In the genomic region with DNA sequence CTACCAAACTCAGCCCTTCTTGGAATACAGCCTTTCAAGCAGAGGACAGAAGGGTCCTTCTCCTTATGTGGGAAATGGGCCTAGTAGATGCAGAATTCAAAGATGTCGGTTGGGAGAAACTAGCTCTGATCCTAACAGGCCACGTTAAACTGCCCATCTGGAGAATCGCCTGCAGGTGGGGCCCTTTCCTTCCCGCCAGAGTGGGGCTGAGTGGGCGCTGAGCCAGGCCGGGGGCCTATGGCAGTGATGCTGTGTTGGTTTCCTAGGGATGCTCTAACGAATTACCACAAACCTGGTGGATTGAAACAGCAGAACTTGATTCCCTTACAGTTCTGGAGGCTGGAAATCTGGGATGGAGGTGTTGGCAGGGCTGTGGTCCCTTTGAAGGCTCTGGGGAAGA, we compare ENCODE assay signal across 9 cellular contexts. TPM values are rescaled to one million over a fixed set of nuclear protein-coding genes. Genes with fewer than 3 reads are reported as not detected.
DNase-seq lines count a peak whose midpoint lies in the region; ATAC-seq and TF ChIP-seq lines count a peak whose summit lies in the region.
"Had no signal": no experiment of that assay in that cellular context is flagged by ENCODE, and none has a peak within 500 bp of the region (broad histone marks: within the 10 kb centered on the region; RNA-seq: fewer than 3 reads in every experiment).

No MANE protein-coding gene starts in this region.

- H3K27ac Mint-ChIP-seq in neural crest cell (ENCODE audit: unreplicated experiment) = peak overlapping the region; percentile 78

- in situ Hi-C loops in astrocyte of the spinal cord (cut with HindIII; ENCODE audit: low sequenced_read_pairs) = no loop called here

- H3K9me3 Mint-ChIP-seq in neural crest cell = no peaks in the 10 kb centered on the region
- H3K9me3 Mint-ChIP-seq: activated T-cell treated with anti-CD3 and anti-CD28 coated beads, Interleukin-2, amount 50 U/mL, for 72 hours had no signal

- no peak overlapping the region for H3K4me3 ChIP-seq in astrocyte of the spinal cord (ENCODE audit: low read depth, low read length)

- H3K4me1 Mint-ChIP-seq in neural crest cell = no peaks in the 10 kb centered on the region

- peak; percentile 27 for DNase-seq in GDM1 (lab: John Stamatoyannopoulos, UW)
- peak; percentile 56 for DNase-seq in NAMALWA (ENCODE audit: low spot score)
- no peak for DNase-seq in astrocyte of the spinal cord (ENCODE audit: low read depth, low spot score)
- no peak for DNase-seq in neural crest cell (ENCODE audit: low read depth, low spot score)
- DNase-seq in NCI-H2081 treated with DMSO at 0.1 percent for 48 hours (lab: John Stamatoyannopoulos, UW) = no peak
- DNase-seq: activated T-cell treated with anti-CD3 and anti-CD28 coated beads, Interleukin-2, amount 50 U/mL, for 72 hours; NCI-H345 had no signal

- TF ChIP-seq CTCF in astrocyte of the spinal cord (IDR thresholded peaks at IDR 0.05; ENCODE audit: low read depth, low read length) (peak; percentile 20), neural crest cell (conservative IDR thresholded peaks at IDR 0.05) (peak; percentile 52)

- no peak overlapping the region for H3K4me3 Mint-ChIP-seq in neural crest cell
- H3K4me3 Mint-ChIP-seq: activated T-cell treated with anti-CD3 and anti-CD28 coated beads, Interleukin-2, amount 50 U/mL, for 72 hours had no signal

- H3K36me3 Mint-ChIP-seq in neural crest cell (ENCODE audit: low read depth) = no peaks in the 10 kb centered on the region

- no peaks in the 10 kb centered on the region for H3K27me3 Mint-ChIP-seq in neural crest cell (ENCODE audit: low read depth)

- ATAC-seq in HG03469 (IDR thresholded peaks at IDR 0.05; ENCODE audit: unreplicated experiment) (no peak), GM21423 (IDR thresholded peaks at IDR 0.05; ENCODE audit: unreplicated experiment) (no peak)

RNA-seq across cellular contexts. Expression of a gene that starts 9.1 kb away (rescaled TPM):
- 2.0 TPM in 2 replicates for total RNA-seq in neural crest cell

RNA-seq across cellular contexts. Expression of a gene that starts 57.1 kb away (rescaled TPM):
- 54.1 and 57.3 TPM in 2 replicates for total RNA-seq in neural crest cell

Comparison
In these comparisons a context has a peak if more than half of its experiments do, and no peak if none do; other contexts are left out.
1. DNase-seq: peak in GDM1 (single experiment) and NAMALWA (single experiment); none in astrocyte of the spinal cord (single experiment), neural crest cell (single experiment) and NCI-H2081 treated with DMSO at 0.1 percent for 48 hours (single experiment).